ENCODE assay signal across 8 cellular contexts in the genomic region with DNA sequence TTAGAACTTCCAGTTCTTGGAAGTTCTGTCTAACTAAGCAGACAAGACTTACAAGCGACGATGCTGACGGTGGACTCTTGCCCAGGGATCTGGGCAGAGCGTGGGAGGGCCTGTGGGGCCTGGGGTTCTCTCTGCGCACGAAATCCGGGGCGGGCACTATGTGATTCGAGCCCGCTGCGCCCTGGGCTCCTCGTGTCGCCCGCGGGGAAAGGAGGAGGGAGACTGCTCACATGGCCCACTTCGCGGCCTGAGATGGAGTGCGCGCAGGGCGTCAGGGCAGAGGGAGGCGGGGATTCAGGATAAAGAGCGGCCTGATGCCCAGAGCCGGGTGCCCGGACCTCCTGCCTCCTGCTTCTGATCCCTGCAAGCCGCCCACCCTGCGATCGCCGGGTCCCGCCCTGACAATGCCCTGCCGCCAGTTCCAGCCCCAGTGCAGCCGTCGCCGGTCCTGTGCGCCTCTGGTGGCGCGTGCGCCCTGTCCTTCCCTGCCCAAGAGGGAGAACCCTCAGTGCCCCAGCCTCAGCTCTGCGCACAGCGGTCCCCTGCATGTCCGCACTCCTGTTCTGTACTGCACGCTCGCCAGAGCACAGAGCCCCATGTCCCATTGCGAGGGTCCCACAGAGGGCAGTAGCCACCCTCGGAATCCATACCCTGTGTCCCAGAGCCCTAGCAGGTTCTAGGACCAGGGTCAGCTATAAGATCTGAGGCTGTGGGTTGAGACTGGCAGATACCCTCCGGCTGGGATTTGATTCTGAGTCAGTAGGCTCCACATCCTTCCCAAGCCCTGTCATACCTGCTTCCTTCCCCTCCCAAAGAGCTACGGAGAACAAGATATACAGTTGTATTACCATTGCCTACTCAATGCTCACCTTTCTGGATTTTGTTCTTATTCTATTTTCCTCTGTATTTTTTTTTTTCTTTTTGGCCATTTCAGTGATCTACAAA.
DNase-seq lines count a peak whose midpoint lies in the region; ATAC-seq and TF ChIP-seq lines count a peak whose summit lies in the region.

No MANE protein-coding gene starts in this region.

- peak overlapping the region; percentile 75 for H3K4me3 Mint-ChIP-seq in CD8-positive, alpha-beta T cell

- peak overlapping the region in 1 of 2 experiments; percentile 73 for H3K14ac ChIP-seq in mesenchymal stem cell (ENCODE audit: low read length in 2 of 2)

- peak overlapping the region; percentile 30 for H3K4me2 ChIP-seq in mesenchymal stem cell (ENCODE audit: low read length, poor library complexity, severe bottlenecking)

- no peak overlapping the region for H2BK15ac ChIP-seq in mesenchymal stem cell (ENCODE audit: low read depth, poor library complexity, severe bottlenecking)

- no peak for TF ChIP-seq EP300 in upper lobe of left lung (IDR thresholded peaks at IDR 0.05)

- no peak overlapping the region for H3K18ac ChIP-seq in mesenchymal stem cell (ENCODE audit: low read depth in 1 of 2, low read length in 2 of 2)

- H3K9me3 Mint-ChIP-seq in CD8-positive, alpha-beta T cell, result no peaks in the 10 kb centered on the region

- no peaks in the 10 kb centered on the region for H3K79me1 ChIP-seq in mesenchymal stem cell (replicated peaks; ENCODE audit: low read length, poor library complexity, severe bottlenecking)

- peaks cover 10% of the 10 kb centered on the region for H3K4me1 ChIP-seq in CD8-positive, alpha-beta T cell (ENCODE audit: insufficient read depth, low read length)
- H3K4me1 ChIP-seq in mesenchymal stem cell (ENCODE audit: control insufficient read depth, insufficient read depth, low read depth, low read length) (peaks cover 7% of the 10 kb centered on the region), upper lobe of left lung (peaks cover 0 to 9% (median 6%) of the 10 kb centered on the region in 4 donors)

- WGBS in mesenchymal stem cell, result 13% methylated on average over 42 of the region's 46 CpGs
- 4 to 36% methylated on average over 2 to 37 of the region's 46 CpGs for WGBS in upper lobe of left lung, 2 donors

- H4K91ac ChIP-seq in mesenchymal stem cell (ENCODE audit: low read length), result no peak overlapping the region

- H3K4me3 ChIP-seq in CD8-positive, alpha-beta T cell (ENCODE audit: low read depth, low read length), result peak overlapping the region; percentile 45
- H3K4me3 ChIP-seq in mesenchymal stem cell (ENCODE audit: insufficient read depth in 1 of 2, low read depth in 1 of 2, low read length in 2 of 2) (peak overlapping the region; percentile 39 to 74), upper lobe of left lung (peak overlapping the region in 3 of 4 donors; percentile 23 to 42 (median 41))

- intact Hi-C loops in CD8-positive, alpha-beta T cell (cut with DNase I, micrococcal nuclease), result loop anchor here in 1 of 2 experiments (1.0 to 2.0 kb wide), 2 partner anchors 99 to 211 kb away; a partner anchor contains a TSS

- no peak overlapping the region for H2BK120ac ChIP-seq in mesenchymal stem cell (ENCODE audit: low read depth, low read length)

- H3K9ac ChIP-seq in mesenchymal stem cell (ENCODE audit: low read length), result peak overlapping the region; percentile 29

- H3K36me3 ChIP-seq in CD8-positive, alpha-beta T cell (ENCODE audit: insufficient read depth, low read length), result no peaks in the 10 kb centered on the region
- H3K36me3 ChIP-seq in mesenchymal stem cell (ENCODE audit: control insufficient read depth in 1 of 2, insufficient read depth in 2 of 2, low read depth in 1 of 2, low read length in 2 of 2) (no peaks in the 10 kb centered on the region), upper lobe of left lung (no peaks in the 10 kb centered on the region)

- H3K27ac ChIP-seq in CD8-positive, alpha-beta T cell (ENCODE audit: low read depth, low read length), result no peak overlapping the region
- peak overlapping the region; percentile 62 for H3K27ac ChIP-seq in cingulate gyrus (ENCODE audit: low read depth, low read length)
- no peak overlapping the region for H3K27ac ChIP-seq in mesenchymal stem cell (ENCODE audit: low read length, poor library complexity, severe bottlenecking)
- no peak overlapping the region for H3K27ac ChIP-seq in upper lobe of left lung

- no peak overlapping the region for H3K27ac Mint-ChIP-seq in CD8-positive, alpha-beta T cell

- no peak overlapping the region for H2AK5ac ChIP-seq in mesenchymal stem cell (ENCODE audit: low read length, severe bottlenecking)

- POLR2A ChIA-PET in CD8-positive, alpha-beta T cell (lab: Charles Lee), result no interaction called here

- H3K23ac ChIP-seq in mesenchymal stem cell (ENCODE audit: low read length in 2 of 2), result no peak overlapping the region

- H3K4ac ChIP-seq in mesenchymal stem cell (ENCODE audit: low read depth in 1 of 2, low read length in 2 of 2), result no peak overlapping the region

- no peaks in the 10 kb centered on the region for H3K36me3 Mint-ChIP-seq in CD8-positive, alpha-beta T cell

- no peak for TF ChIP-seq CTCF in CD8-positive, alpha-beta T cell (IDR thresholded peaks at IDR 0.05)
- no peak for TF ChIP-seq CTCF in upper lobe of left lung (IDR thresholded peaks at IDR 0.05)

- CTCF ChIA-PET in CD8-positive, alpha-beta T cell (lab: Charles Lee), result interaction anchor here (1.0 to 1.1 kb wide), 2 partner anchors 98 to 210 kb away, joined by 4 read pairs; no protein-coding TSS in a partner anchor

- no peak for TF ChIP-seq POLR2A in upper lobe of left lung (IDR thresholded peaks at IDR 0.05)

- peak overlapping the region; percentile 46 for H2AFZ ChIP-seq in mesenchymal stem cell (ENCODE audit: low read depth, low read length)

- no peak overlapping the region for H2BK12ac ChIP-seq in mesenchymal stem cell (ENCODE audit: low read length in 2 of 2)

- H3K27me3 ChIP-seq in CD8-positive, alpha-beta T cell (ENCODE audit: insufficient read depth, low read length), result peaks cover 5% of the 10 kb centered on the region
- H3K27me3 ChIP-seq in mesenchymal stem cell (ENCODE audit: control insufficient read depth in 1 of 2, insufficient read depth in 1 of 2, low read length in 2 of 2) (peaks cover 0 to 9% of the 10 kb centered on the region in 2 experiments), upper lobe of left lung (peaks cover 0 to 3% (median 0%) of the 10 kb centered on the region in 4 donors)

- ATAC-seq in CD8-positive, alpha-beta T cell, result peak; percentile 46
- peak; percentile 79 to 90 for ATAC-seq in upper lobe of left lung (ENCODE audit: low FRiP score in 2 of 2)
- no peak for ATAC-seq in GM19395 (IDR thresholded peaks at IDR 0.05; ENCODE audit: unreplicated experiment)
- no peak for ATAC-seq in GM19023 (IDR thresholded peaks at IDR 0.05; ENCODE audit: unreplicated experiment)

- H3K4me1 Mint-ChIP-seq in CD8-positive, alpha-beta T cell (ENCODE audit: low read depth), result peaks cover 11% of the 10 kb centered on the region

- no peak overlapping the region for H2BK5ac ChIP-seq in mesenchymal stem cell (ENCODE audit: low read depth, low read length, poor library complexity, severe bottlenecking)

- peak in 2 of 7 experiments; percentile 15 to 55 for DNase-seq in CD8-positive, alpha-beta T cell
- DNase-seq in NCI-H69 (lab: John Stamatoyannopoulos, UW) (peak; percentile 94), mesenchymal stem cell (peak; percentile 17), upper lobe of left lung (peak; percentile 42 to 86), UCSD-AML1 (lab: John Stamatoyannopoulos, UW; ENCODE audit: unreplicated experiment) (no peak)

- H4K8ac ChIP-seq in mesenchymal stem cell (ENCODE audit: low read length), result peak overlapping the region; percentile 45

- no peaks in the 10 kb centered on the region for H3K9me3 ChIP-seq in CD8-positive, alpha-beta T cell (ENCODE audit: low read length)
- H3K9me3 ChIP-seq in mesenchymal stem cell (ENCODE audit: control insufficient read depth, low read length), result no peaks in the 10 kb centered on the region
- no peaks in the 10 kb centered on the region for H3K9me3 ChIP-seq in upper lobe of left lung

- peaks cover 35% of the 10 kb centered on the region for H3K27me3 Mint-ChIP-seq in CD8-positive, alpha-beta T cell (ENCODE audit: low read depth)

Comparison
In these comparisons a context has a peak if more than half of its experiments do, and no peak if none do; other contexts are left out.
1. ATAC-seq: peak in CD8-positive, alpha-beta T cell (single experiment) and upper lobe of left lung (2 of 2); none in GM19395 (single experiment) and GM19023 (single experiment).
2. Peak in every context shown above with its lines, with median percentiles within 50 percentile points of each other: H3K4me3 ChIP-seq.